Comparison of ENCODE assay signal across 11 cellular contexts in genomic region chr1:109676718-109677381, GRCh38. TPM values are rescaled to one million over a fixed set of nuclear protein-coding genes. Genes with fewer than 3 reads are reported as not detected.
DNase-seq lines count a peak whose midpoint lies in the region; ATAC-seq and TF ChIP-seq lines count a peak whose summit lies in the region.
"Not testable (repeated sequence)": the region's sequence is repeated elsewhere in the genome, so short reads cannot be mapped to it uniquely, and the experiment has no call there.
"Had no signal": no experiment of that assay in that cellular context is flagged by ENCODE, and none has a peak within 500 bp of the region (broad histone marks: within the 10 kb centered on the region; RNA-seq: fewer than 3 reads in every experiment).

No MANE protein-coding gene starts in this region.

- not testable (repeated sequence) for H3K4me2 ChIP-seq in IMR-90 (ENCODE audit: low read depth, low read length); osteoblast (ENCODE audit: insufficient read depth, low read length)

- H2BK15ac ChIP-seq in IMR-90 (ENCODE audit: low read depth, low read length) = not testable (repeated sequence)

- WGBS in IMR-90 (ENCODE audit: extremely low coverage in 2 of 2, insufficient read length in 1 of 2), 2 experiments = no CpG with 5 or more reads among the region's 3 CpGs

- H2BK5ac ChIP-seq in IMR-90 (ENCODE audit: low read depth, low read length, poor library complexity, severe bottlenecking) = not testable (repeated sequence)

- ATAC-seq in IMR-90 (ENCODE audit: low read depth) = not testable (repeated sequence)

- H2AFZ ChIP-seq in IMR-90 (replicated peaks; ENCODE audit: low read length, poor library complexity); osteoblast (ENCODE audit: low read length): not testable (repeated sequence)

- not testable (repeated sequence) for H3K14ac ChIP-seq in IMR-90 (replicated peaks; ENCODE audit: low read depth, low read length)

- not testable (repeated sequence) for H4K8ac ChIP-seq in IMR-90 (ENCODE audit: low read depth in 2 of 2, low read length in 2 of 2)

- not testable (repeated sequence) for H2AK9ac ChIP-seq in IMR-90 (replicated peaks; ENCODE audit: low read depth, low read length, poor library complexity)

- not testable (repeated sequence) for TF ChIP-seq CTCF in IMR-90 (conservative IDR thresholded peaks at IDR 0.05; ENCODE audit: low read depth, low read length); osteoblast (IDR thresholded peaks at IDR 0.05; ENCODE audit: extremely low read depth, low read depth, low read length)

- TF ChIP-seq RAD21 in IMR-90 (IDR thresholded peaks at IDR 0.05; ENCODE audit: low read length) = not testable (repeated sequence)

- H4K20me1 ChIP-seq in IMR-90 (ENCODE audit: insufficient read depth, low read length); osteoblast (ENCODE audit: insufficient read depth, low read length): not testable (repeated sequence)

- not testable (repeated sequence) for H3K79me1 ChIP-seq in IMR-90 (ENCODE audit: low read depth in 1 of 2, low read length in 2 of 2)

- not testable (repeated sequence) for H3K36me3 ChIP-seq in IMR-90 (ENCODE audit: control insufficient read depth, insufficient read depth, low read length); osteoblast (ENCODE audit: insufficient read depth, low read length)
- peaks cover 0 to 11% (median 2%) of the 10 kb centered on the region in 3 donors for H3K36me3 ChIP-seq in skeletal muscle tissue (ENCODE audit: control insufficient read depth in 3 of 3, insufficient read depth in 3 of 3, low read length in 3 of 3)

- intact Hi-C loops in IMR-90 (cut with micrococcal nuclease) = loop anchor here (5.0 kb wide), 1 partner anchor 45 kb away; no protein-coding TSS in a partner anchor

- not testable (repeated sequence) for H3K27me3 ChIP-seq in IMR-90 (ENCODE audit: control insufficient read depth, insufficient read depth, low read length); osteoblast (ENCODE audit: insufficient read depth, low read length); skeletal muscle tissue (ENCODE audit: control insufficient read depth in 3 of 3, insufficient read depth in 3 of 3, low read length in 3 of 3)

- BruUV-seq in IMR-90 (replicated peaks; lab: Mats Ljungman, UMichigan) = not testable (repeated sequence)

- not testable (repeated sequence) for H3K23ac ChIP-seq in IMR-90 (ENCODE audit: low read depth, low read length)

- not testable (repeated sequence) for H2AK5ac ChIP-seq in IMR-90 (ENCODE audit: low read depth, low read length)

- not testable (repeated sequence) for H3K9me3 ChIP-seq in IMR-90 (ENCODE audit: control insufficient read depth, insufficient read depth, low read length); osteoblast (ENCODE audit: low read depth, low read length); skeletal muscle tissue (ENCODE audit: control insufficient read depth in 3 of 3, low read length in 3 of 3)

- H2BK20ac ChIP-seq in IMR-90 (ENCODE audit: low read depth, low read length) = not testable (repeated sequence)

- H3K27ac ChIP-seq in IMR-90 (ENCODE audit: insufficient read depth, low read length); osteoblast (ENCODE audit: low read depth, low read length): not testable (repeated sequence)
- peak overlapping the region; percentile 64 for H3K27ac ChIP-seq in skeletal muscle tissue (ENCODE audit: low read depth, low read length)

- DNase-seq in EH (ENCODE audit: low read depth) (peak; percentile 47), H4 (ENCODE audit: low spot score) (peak; percentile 0), IMR-90 (peak; percentile 9), cerebellar cortex (ENCODE audit: low spot score) (peak; percentile 0), fibroblast of gingiva (ENCODE audit: low read depth) (peak; percentile 2), kidney tubule cell (ENCODE audit: low spot score) (peak; percentile 0), osteoblast (ENCODE audit: insufficient read length, low spot score, missing footprints) (peak; percentile 66)

- H3K4me1 ChIP-seq in IMR-90 (ENCODE audit: control insufficient read depth, insufficient read depth, low read length); osteoblast (ENCODE audit: insufficient read depth, low read length): not testable (repeated sequence)
- peaks cover 3 to 14% (median 13%) of the 10 kb centered on the region in 3 donors for H3K4me1 ChIP-seq in skeletal muscle tissue (ENCODE audit: control insufficient read depth in 3 of 3, insufficient read depth in 3 of 3, low read length in 3 of 3)

- H3K4ac ChIP-seq in IMR-90 (ENCODE audit: low read depth, low read length) = not testable (repeated sequence)

- H4K91ac ChIP-seq in IMR-90 (ENCODE audit: insufficient read depth, low read depth, low read length) = not testable (repeated sequence)

- H3K9ac ChIP-seq in IMR-90 (ENCODE audit: low read depth, low read length) = not testable (repeated sequence)
- H3K9ac ChIP-seq in skeletal muscle tissue (ENCODE audit: low read depth in 1 of 3, low read length in 3 of 3) = peak overlapping the region in 2 of 3 donors; percentile 17 to 68

- H3K18ac ChIP-seq in IMR-90 (ENCODE audit: low read depth, low read length) = not testable (repeated sequence)

- not testable (repeated sequence) for H3K79me2 ChIP-seq in osteoblast (ENCODE audit: insufficient read depth, low read length)

- H3K9me1 ChIP-seq in IMR-90 (ENCODE audit: insufficient read depth, low read length) = not testable (repeated sequence)

- POLR2A ChIA-PET in IMR-90 (lab: Charles Lee; ENCODE audit: unreplicated experiment) = not testable (repeated sequence)

- H2BK120ac ChIP-seq in IMR-90 (ENCODE audit: low read depth, low read length) = not testable (repeated sequence)

- dilution Hi-C loops in IMR-90 (cut with HindIII; ENCODE audit: low sequenced_read_pairs, unreplicated experiment) = not testable (repeated sequence)

- not testable (repeated sequence) for H4K5ac ChIP-seq in IMR-90 (ENCODE audit: low read depth, low read length)

- CTCF ChIA-PET in IMR-90 (lab: Yijun Ruan, JAX) = not testable (repeated sequence)

- TF ChIP-seq POLR2A in IMR-90 (IDR thresholded peaks at IDR 0.05; ENCODE audit: low read depth, low read length) = not testable (repeated sequence)

- H3K4me3 ChIP-seq in IMR-90 (ENCODE audit: insufficient read depth, low read depth, low read length); osteoblast (ENCODE audit: insufficient read depth, low read length); skeletal muscle tissue (ENCODE audit: low read length in 3 of 3): not testable (repeated sequence)

- not testable (repeated sequence) for H3K56ac ChIP-seq in IMR-90 (ENCODE audit: extremely low read depth, insufficient read depth, low read length)

- in situ Hi-C loops in IMR-90 (cut with MboI; ENCODE audit: low sequenced_read_pairs) = not testable (repeated sequence)

RNA-seq across cellular contexts. Expression of gene GSTM2, which starts 9.0 kb away (rescaled TPM):
- total RNA-seq in H4 (2014; rRNA removed; shearing (Covaris generic)) = 1.6 and 4.6 TPM in 2 replicates
- total RNA-seq in IMR-90 (2012; rRNA removed) (6.9 and 10.2 TPM in 2 replicates), osteoblast (14.8 and 16.2 TPM in 2 replicates), skeletal muscle tissue (32.9 TPM)
- polyA plus RNA-seq in IMR-90 (2012; rRNA removed) = 85.5 and 93.9 TPM in 2 replicates
- polyA plus RNA-seq in IMR-90 (2012; cell fraction: cytosol; rRNA removed) = 35.3 and 55.1 TPM in 2 replicates
- polyA plus RNA-seq in IMR-90 (2012; cell fraction: nucleus; rRNA removed; ENCODE audit: low replicate concordance) = 360 and 610 TPM in 2 replicates

RNA-seq across cellular contexts. Expression of gene GSTM1, which starts 10.8 kb away (rescaled TPM):
- total RNA-seq in H4 (2014; rRNA removed; shearing (Covaris generic)) = not detected in 2 replicates
- not detected in 2 replicates for total RNA-seq in IMR-90 (2012; rRNA removed)
- polyA plus RNA-seq in IMR-90 (2012; rRNA removed) = not detected in 2 replicates
- polyA plus RNA-seq in IMR-90 (2012; cell fraction: cytosol; rRNA removed) = not detected in 2 replicates
- 0.24 TPM in 1 of 2 replicates, not detected in the other for polyA plus RNA-seq in IMR-90 (2012; cell fraction: nucleus; rRNA removed; ENCODE audit: low replicate concordance)
- total RNA-seq in osteoblast = not detected in 2 replicates
- total RNA-seq in skeletal muscle tissue = 16.7 TPM
- total RNA-seq: A172, Caco-2 had no signal
- polyA plus RNA-seq: IgD-negative memory B cell had no signal

RNA-seq across cellular contexts. Expression of gene GSTM4, which starts 21.0 kb away (rescaled TPM):
- total RNA-seq in H4 (2014; rRNA removed; shearing (Covaris generic)) = 15.9 and 27.2 TPM in 2 replicates
- total RNA-seq in IMR-90 (2012; rRNA removed) = 6.4 and 10.4 TPM in 2 replicates
- 37.8 and 42.2 TPM in 2 replicates for polyA plus RNA-seq in IMR-90 (2012; rRNA removed)
- 29.1 and 38.2 TPM in 2 replicates for polyA plus RNA-seq in IMR-90 (2012; cell fraction: cytosol; rRNA removed)
- polyA plus RNA-seq in IMR-90 (2012; cell fraction: nucleus; rRNA removed; ENCODE audit: low replicate concordance) = 28.6 and 35.6 TPM in 2 replicates
- total RNA-seq in osteoblast = 9.4 and 13.8 TPM in 2 replicates
- total RNA-seq in skeletal muscle tissue = 10.4 TPM

RNA-seq across cellular contexts. Expression of gene GSTM5, which starts 35.2 kb away (rescaled TPM):
- total RNA-seq in H4 (2014; rRNA removed; shearing (Covaris generic)) = not detected in 2 replicates
- total RNA-seq in IMR-90 (2012; rRNA removed) = 0.28 and 0.36 TPM in 2 replicates
- polyA plus RNA-seq in IMR-90 (2012; rRNA removed) = 1.2 TPM in 2 replicates
- 0.36 and 0.85 TPM in 2 replicates for polyA plus RNA-seq in IMR-90 (2012; cell fraction: cytosol; rRNA removed)
- 0.50 and 2.1 TPM in 2 replicates for polyA plus RNA-seq in IMR-90 (2012; cell fraction: nucleus; rRNA removed; ENCODE audit: low replicate concordance)
- 2.1 and 4.3 TPM in 2 replicates for total RNA-seq in osteoblast
- total RNA-seq in skeletal muscle tissue = 11.5 TPM
- polyA plus RNA-seq: IgD-negative memory B cell had no signal

RNA-seq across cellular contexts. Expression of gene AMPD2, which starts 57.2 kb away (rescaled TPM):
- 37.0 and 41.6 TPM in 2 replicates for total RNA-seq in H4 (2014; rRNA removed; shearing (Covaris generic))
- 50.3 and 61.5 TPM in 2 replicates for total RNA-seq in IMR-90 (2012; rRNA removed)
- 103 and 116 TPM in 2 replicates for polyA plus RNA-seq in IMR-90 (2012; rRNA removed)
- polyA plus RNA-seq in IMR-90 (2012; cell fraction: cytosol; rRNA removed) = 64.5 and 81.2 TPM in 2 replicates
- polyA plus RNA-seq in IMR-90 (2012; cell fraction: nucleus; rRNA removed; ENCODE audit: low replicate concordance) = 569 and 1,268 TPM in 2 replicates
- total RNA-seq in osteoblast = 55.4 and 59.4 TPM in 2 replicates
- 34.4 TPM for total RNA-seq in skeletal muscle tissue

Comparison
In these comparisons a context has a peak if more than half of its experiments do, and no peak if none do; other contexts are left out.
1. DNase-seq: peak in every context shown above with its lines; median percentile 66 in osteoblast; 47 in EH; 9 in IMR-90; 2 in fibroblast of gingiva; 0 in H4; 0 in cerebellar cortex; 0 in kidney tubule cell.
2. RNA of gene GSTM1, which starts 10.8 kb away (total RNA-seq): 16.7 TPM in skeletal muscle tissue (single experiment); not detected in H4, not detected in IMR-90 and not detected in osteoblast; every median in the first group is over 10 times any median in the second.